ENCODE assay signal across 10 cellular contexts in the genomic region with DNA sequence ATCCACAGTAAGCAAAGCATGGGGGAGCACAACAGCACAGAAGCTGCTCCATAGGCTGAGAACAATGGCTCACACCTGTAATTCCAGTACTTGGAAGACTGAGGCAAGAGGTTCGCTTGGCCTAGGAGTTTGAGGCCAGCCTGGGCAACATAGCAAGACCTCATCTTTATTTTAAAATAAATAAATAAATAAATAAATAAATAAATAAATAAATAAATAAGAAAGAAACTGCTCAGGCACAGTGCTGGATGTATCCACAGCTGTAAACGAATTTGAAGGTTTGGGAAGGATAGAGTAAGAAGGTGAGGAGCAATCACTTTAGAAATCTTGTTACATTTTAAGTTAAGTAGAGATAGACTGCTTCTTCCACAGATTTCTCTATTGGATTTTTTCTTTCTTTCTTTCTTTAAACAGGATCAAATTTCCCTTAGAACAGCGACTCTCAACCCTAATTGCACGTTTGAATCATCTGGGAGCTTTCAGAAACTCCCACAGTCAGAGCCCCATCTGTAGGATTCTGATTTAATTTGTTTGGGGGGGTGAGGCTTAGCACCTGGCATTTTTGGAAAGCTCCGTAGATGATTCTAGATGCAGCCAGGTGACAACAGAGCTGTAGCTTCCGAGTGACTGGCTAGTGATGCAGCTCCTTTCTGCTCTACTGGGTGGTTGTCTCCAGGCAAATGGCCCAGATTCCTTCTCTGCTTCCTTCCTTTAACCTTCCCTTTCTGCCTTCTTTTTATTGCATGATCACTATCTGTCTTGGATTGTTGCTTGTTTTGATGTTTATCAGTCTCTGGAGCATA. TPM values are rescaled to one million over a fixed set of nuclear protein-coding genes. Genes with fewer than 3 reads are reported as not detected.
DNase-seq lines count a peak whose midpoint lies in the region; ATAC-seq and FAIRE-seq lines count a peak whose summit lies in the region.
"Had no signal": no experiment of that assay in that cellular context is flagged by ENCODE, and none has a peak within 500 bp of the region (broad histone marks: within the 10 kb centered on the region; RNA-seq: fewer than 3 reads in every experiment).

No MANE protein-coding gene starts in this region.

- no peak for DNase-seq in activated CD4-positive, alpha-beta T cell treated with anti-CD3 and anti-CD28 coated beads for 36 hours
- DNase-seq in activated CD4-positive, alpha-beta T cell treated with anti-CD3 and anti-CD28 coated beads, Interleukin-2, amount 50 U/mL, for 1 hour, result no peak
- DNase-seq in M059J (ENCODE audit: low read depth), result peak; percentile 18
- no peak for DNase-seq in activated T-helper 2 cell treated with anti-CD3 and anti-CD28 coated beads, Interferon-gamma antibody, Interleukin-2, Interleukin-4, amounts not matched to agents 10 μg/mL and 5 μg/mL and 100 μg/mL, durations not matched to agents 14 hours and 24 hours and 36 hours (ENCODE audit: low spot score)
- no peak for DNase-seq in naive thymus-derived CD8-positive, alpha-beta T cell
- no peak for DNase-seq in frontal cortex (ENCODE audit: low spot score in 2 of 2)
- DNase-seq: posterior cingulate gyrus had no signal

- peaks cover 86% of the 10 kb centered on the region for H3K4me1 Mint-ChIP-seq in activated CD4-positive, alpha-beta T cell treated with anti-CD3 and anti-CD28 coated beads for 36 hours
- H3K4me1 Mint-ChIP-seq in activated T-helper 2 cell treated with anti-CD3 and anti-CD28 coated beads, Interferon-gamma antibody, Interleukin-2, Interleukin-4, amounts not matched to agents 10 μg/mL and 5 μg/mL and 100 μg/mL, durations not matched to agents 14 hours and 24 hours and 36 hours (ENCODE audit: low read depth), result peaks cover 62% of the 10 kb centered on the region
- H3K4me1 Mint-ChIP-seq in naive thymus-derived CD8-positive, alpha-beta T cell, result peaks cover 30 to 75% (median 62%) of the 10 kb centered on the region in 4 donors

- POLR2A ChIA-PET in activated CD4-positive, alpha-beta T cell treated with anti-CD3 and anti-CD28 coated beads for 36 hours (lab: Charles Lee), result interaction anchor here (0.8 to 1.7 kb wide), 10 partner anchors 19 to 352 kb away, joined by 3 to 10 read pairs (median 6); no protein-coding TSS in a partner anchor
- POLR2A ChIA-PET in naive thymus-derived CD8-positive, alpha-beta T cell (lab: Charles Lee), result interaction anchor here (0.5 to 12.1 kb wide), 7 partner anchors 19 to 388 kb away, joined by 3 to 240 read pairs (median 3); partner anchors contain the start of gene S1PR1

- ATAC-seq in activated CD4-positive, alpha-beta T cell treated with anti-CD3 and anti-CD28 coated beads for 36 hours, result peak; percentile 3
- no peak for ATAC-seq in naive thymus-derived CD8-positive, alpha-beta T cell
- ATAC-seq in GM19324 (IDR thresholded peaks at IDR 0.05; ENCODE audit: low FRiP score, unreplicated experiment), result no peak
- ATAC-seq in HG03196 (IDR thresholded peaks at IDR 0.05; ENCODE audit: unreplicated experiment), result no peak

- H3K27ac Mint-ChIP-seq in activated CD4-positive, alpha-beta T cell treated with anti-CD3 and anti-CD28 coated beads for 36 hours, result peak overlapping the region; percentile 94
- H3K27ac Mint-ChIP-seq in activated T-helper 2 cell treated with anti-CD3 and anti-CD28 coated beads, Interferon-gamma antibody, Interleukin-2, Interleukin-4, amounts not matched to agents 10 μg/mL and 5 μg/mL and 100 μg/mL, durations not matched to agents 14 hours and 24 hours and 36 hours, result peak overlapping the region; percentile 56
- H3K27ac Mint-ChIP-seq in naive thymus-derived CD8-positive, alpha-beta T cell, result peak overlapping the region; percentile 5 to 92 (median 68)

- no peaks in the 10 kb centered on the region for H3K9me3 Mint-ChIP-seq in activated CD4-positive, alpha-beta T cell treated with anti-CD3 and anti-CD28 coated beads for 36 hours (ENCODE audit: low read depth)
- no peaks in the 10 kb centered on the region for H3K9me3 Mint-ChIP-seq in activated T-helper 2 cell treated with anti-CD3 and anti-CD28 coated beads, Interferon-gamma antibody, Interleukin-2, Interleukin-4, amounts not matched to agents 10 μg/mL and 5 μg/mL and 100 μg/mL, durations not matched to agents 14 hours and 24 hours and 36 hours
- H3K9me3 Mint-ChIP-seq in naive thymus-derived CD8-positive, alpha-beta T cell, result no peaks in the 10 kb centered on the region

- H3K4me3 Mint-ChIP-seq in activated CD4-positive, alpha-beta T cell treated with anti-CD3 and anti-CD28 coated beads for 36 hours, result peak overlapping the region; percentile 31
- H3K4me3 Mint-ChIP-seq in activated T-helper 2 cell treated with anti-CD3 and anti-CD28 coated beads, Interferon-gamma antibody, Interleukin-2, Interleukin-4, amounts not matched to agents 10 μg/mL and 5 μg/mL and 100 μg/mL, durations not matched to agents 14 hours and 24 hours and 36 hours (ENCODE audit: low read depth), result no peak overlapping the region
- H3K4me3 Mint-ChIP-seq in naive thymus-derived CD8-positive, alpha-beta T cell, result peak overlapping the region in 1 of 10 donors; percentile 39

- FAIRE-seq in frontal cortex (lab: Jason Lieb, UNC), result no peak
- FAIRE-seq: TTC549 had no signal

- no peaks in the 10 kb centered on the region for H3K27me3 Mint-ChIP-seq in activated CD4-positive, alpha-beta T cell treated with anti-CD3 and anti-CD28 coated beads for 36 hours
- H3K27me3 Mint-ChIP-seq in activated T-helper 2 cell treated with anti-CD3 and anti-CD28 coated beads, Interferon-gamma antibody, Interleukin-2, Interleukin-4, amounts not matched to agents 10 μg/mL and 5 μg/mL and 100 μg/mL, durations not matched to agents 14 hours and 24 hours and 36 hours (ENCODE audit: low read depth), result peaks cover 2% of the 10 kb centered on the region
- no peaks in the 10 kb centered on the region for H3K27me3 Mint-ChIP-seq in naive thymus-derived CD8-positive, alpha-beta T cell

- H3K36me3 Mint-ChIP-seq in activated CD4-positive, alpha-beta T cell treated with anti-CD3 and anti-CD28 coated beads for 36 hours (ENCODE audit: low read depth), result peaks cover 2% of the 10 kb centered on the region
- H3K36me3 Mint-ChIP-seq in activated T-helper 2 cell treated with anti-CD3 and anti-CD28 coated beads, Interferon-gamma antibody, Interleukin-2, Interleukin-4, amounts not matched to agents 10 μg/mL and 5 μg/mL and 100 μg/mL, durations not matched to agents 14 hours and 24 hours and 36 hours (ENCODE audit: low read depth), result no peaks in the 10 kb centered on the region
- H3K36me3 Mint-ChIP-seq in naive thymus-derived CD8-positive, alpha-beta T cell, result no peaks in the 10 kb centered on the region

- CTCF ChIA-PET in activated CD4-positive, alpha-beta T cell treated with anti-CD3 and anti-CD28 coated beads for 36 hours (lab: Charles Lee), result interaction anchor here (0.6 to 9.6 kb wide), 32 partner anchors 9 to 797 kb away, joined by 3 to 98 read pairs (median 4); no protein-coding TSS in a partner anchor

- intact Hi-C loops in activated CD4-positive, alpha-beta T cell treated with anti-CD3 and anti-CD28 coated beads for 36 hours (cut with DNase I, micrococcal nuclease), result loop anchor here (2.0 to 10.0 kb wide), 5 partner anchors 168 to 912 kb away; no protein-coding TSS in a partner anchor
- intact Hi-C loops in activated T-helper 2 cell treated with anti-CD3 and anti-CD28 coated beads, Interferon-gamma antibody, Interleukin-2, Interleukin-4, amounts not matched to agents 10 μg/mL and 5 μg/mL and 100 μg/mL, durations not matched to agents 14 hours and 24 hours and 36 hours (cut with micrococcal nuclease), result loop anchor here (2.0 to 10.0 kb wide), 5 partner anchors 82 to 846 kb away; partner anchors contain the start of gene VCAM1

RNA-seq across cellular contexts. Expression of gene S1PR1, which starts 53.5 kb away (rescaled TPM):
- total RNA-seq in activated CD4-positive, alpha-beta T cell treated with anti-CD3 and anti-CD28 coated beads for 36 hours, result 100 to 1,000 TPM; 109 to 130 TPM
- total RNA-seq in M059J (2014; rRNA removed; shearing (Covaris generic)), result 6.8 and 6.9 TPM in 2 replicates
- 71.0 and 73.0 TPM in 2 replicates for total RNA-seq in activated T-helper 2 cell treated with anti-CD3 and anti-CD28 coated beads, Interferon-gamma antibody, Interleukin-2, Interleukin-4, amounts not matched to agents 10 μg/mL and 5 μg/mL and 100 μg/mL, durations not matched to agents 14 hours and 24 hours and 36 hours
- 100 to 1,000 TPM; 286 to 292 TPM for total RNA-seq in naive thymus-derived CD8-positive, alpha-beta T cell
- polyA plus RNA-seq in naive thymus-derived CD8-positive, alpha-beta T cell, result 100 to 1,000 TPM; 143 to 174 (median 155) TPM
- total RNA-seq in frontal cortex, result 12.6 TPM
